Comparison of ENCODE assay signal across 1 cellular context in the genomic region with DNA sequence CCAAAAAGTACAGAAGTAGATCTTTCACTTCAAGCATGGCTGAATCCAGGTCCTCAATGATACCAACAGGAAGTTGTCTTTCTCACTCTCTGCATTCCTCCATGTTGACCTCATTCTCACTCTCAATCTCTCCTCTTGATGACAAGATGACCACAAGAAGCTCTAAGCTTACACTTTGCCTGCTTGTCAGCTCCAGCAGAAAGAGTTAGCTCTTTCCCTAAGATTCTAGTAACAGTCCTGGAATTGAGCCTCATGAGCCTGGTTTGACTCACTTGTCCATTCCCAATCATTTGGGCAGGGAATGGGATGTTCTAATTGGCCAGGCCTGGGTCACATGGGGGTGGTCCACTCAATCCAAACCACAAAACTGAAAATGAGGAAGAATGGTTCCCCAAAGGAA.
TF ChIP-seq lines count a peak whose summit lies in the region.

No MANE protein-coding gene starts in this region.

TF ChIP-seq in H1, 55 proteins besides CTCF, POLR2A, EP300 and RAD21:
- TF ChIP-seq TAF7 (optimal IDR thresholded peaks at IDR 0.05; ENCODE audit: borderline replicate concordance, low read depth, low read length) (no peak), USF2 (IDR thresholded peaks at IDR 0.05; ENCODE audit: low read length) (no peak), CBX8 (IDR thresholded peaks at IDR 0.05; ENCODE audit: borderline replicate concordance, low read depth, low read length) (no peak), CHD7 (IDR thresholded peaks at IDR 0.05; ENCODE audit: insufficient replicate concordance, low read length) (no peak), BCL11A (IDR thresholded peaks at IDR 0.05; ENCODE audit: low read depth in 2 of 2, low read length in 2 of 2) (no peak), EGR1 (IDR thresholded peaks at IDR 0.05; ENCODE audit: borderline replicate concordance, low read depth, low read length) (no peak), CHD1 (IDR thresholded peaks at IDR 0.05; ENCODE audit: low read depth, low read length) (no peak), RFX5 (IDR thresholded peaks at IDR 0.05; ENCODE audit: borderline replicate concordance, low read depth, low read length) (no peak), MAX (IDR thresholded peaks at IDR 0.05) (no peak), SP2 (IDR thresholded peaks at IDR 0.05; ENCODE audit: low read length) (no peak), TCF12 (IDR thresholded peaks at IDR 0.05; ENCODE audit: low read depth, low read length) (no peak), E2F6 (IDR thresholded peaks at IDR 0.05) (no peak), SIN3A (conservative IDR thresholded peaks at IDR 0.05 in 1 of 2, IDR thresholded peaks at IDR 0.05 in 1 of 2; ENCODE audit: low read depth in 1 of 2, low read length in 2 of 2) (no peak), MAFK (IDR thresholded peaks at IDR 0.05; ENCODE audit: low read depth, low read length) (no peak), TBP (IDR thresholded peaks at IDR 0.05; ENCODE audit: low read depth, low read length) (no peak), CHD2 (IDR thresholded peaks at IDR 0.05; ENCODE audit: low read length) (no peak), SP1 (IDR thresholded peaks at IDR 0.05; ENCODE audit: low read depth, low read length) (no peak)
- TF ChIP-seq, protein P1, sequence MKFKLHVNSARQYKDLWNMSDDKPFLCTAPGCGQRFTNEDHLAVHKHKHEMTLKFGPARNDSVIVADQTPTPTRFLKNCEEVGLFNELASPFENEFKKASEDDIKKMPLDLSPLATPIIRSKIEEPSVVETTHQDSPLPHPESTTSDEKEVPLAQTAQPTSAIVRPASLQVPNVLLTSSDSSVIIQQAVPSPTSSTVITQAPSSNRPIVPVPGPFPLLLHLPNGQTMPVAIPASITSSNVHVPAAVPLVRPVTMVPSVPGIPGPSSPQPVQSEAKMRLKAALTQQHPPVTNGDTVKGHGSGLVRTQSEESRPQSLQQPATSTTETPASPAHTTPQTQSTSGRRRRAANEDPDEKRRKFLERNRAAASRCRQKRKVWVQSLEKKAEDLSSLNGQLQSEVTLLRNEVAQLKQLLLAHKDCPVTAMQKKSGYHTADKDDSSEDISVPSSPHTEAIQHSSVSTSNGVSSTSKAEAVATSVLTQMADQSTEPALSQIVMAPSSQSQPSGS (IDR thresholded peaks at IDR 0.05; ENCODE audit: low read length): no peak
